In genomic region chr4:48196758-48197504, GRCh38 we compare ENCODE assay signal across 10 cellular contexts.
DNase-seq lines count a peak whose midpoint lies in the region; ATAC-seq and TF ChIP-seq lines count a peak whose summit lies in the region.
"Had no signal": no experiment of that assay in that cellular context is flagged by ENCODE, and none has a peak within 500 bp of the region (broad histone marks: within the 10 kb centered on the region; RNA-seq: fewer than 3 reads in every experiment).

No MANE protein-coding gene starts in this region.

- POLR2A ChIA-PET in HEK293T (lab: Yijun Ruan, JAX): no interaction called here

- H3K4me1 ChIP-seq in Karpas-422 (ENCODE audit: low read length) (peaks cover 8% of the 10 kb centered on the region), gastroesophageal sphincter (peaks cover 0 to 11% (median 3%) of the 10 kb centered on the region in 3 donors)

- H3K79me2 ChIP-seq in Karpas-422 (ENCODE audit: low read length): no peaks in the 10 kb centered on the region

- no peaks in the 10 kb centered on the region for H4K20me1 ChIP-seq in Karpas-422 (ENCODE audit: insufficient read depth, low read depth, low read length)

- H3K27me3 ChIP-seq in Karpas-422 (ENCODE audit: low read length) (no peaks in the 10 kb centered on the region), gastroesophageal sphincter (no peaks in the 10 kb centered on the region)

- TF ChIP-seq EP300 in gastroesophageal sphincter (IDR thresholded peaks at IDR 0.05): no peak

- H3K9me3 ChIP-seq in Karpas-422 (ENCODE audit: low read length) (no peaks in the 10 kb centered on the region), gastroesophageal sphincter (no peaks in the 10 kb centered on the region)

- H2AFZ ChIP-seq in Karpas-422 (ENCODE audit: low read length): no peak overlapping the region

- H3K27ac ChIP-seq in Karpas-422 (ENCODE audit: low read length): no peak overlapping the region
- H3K27ac ChIP-seq in gastroesophageal sphincter: no peak overlapping the region

- H3K36me3 ChIP-seq in Karpas-422 (ENCODE audit: insufficient read depth, low read length) (no peaks in the 10 kb centered on the region), gastroesophageal sphincter (no peaks in the 10 kb centered on the region)

- no peak for TF ChIP-seq POLR2A in gastroesophageal sphincter (IDR thresholded peaks at IDR 0.05)

- CTCF ChIA-PET in HEK293T (lab: Yijun Ruan, JAX): no interaction called here

- peak overlapping the region; percentile 17 for H3K4me2 ChIP-seq in Karpas-422 (ENCODE audit: low read depth, low read length, poor library complexity, severe bottlenecking)

- DNase-seq in GM12865 (ENCODE audit: low read depth): peak; percentile 83
- peak; percentile 51 for DNase-seq in Karpas-422
- no peak for DNase-seq in COLO829 (ENCODE audit: low spot score)
- no peak for DNase-seq in HEK293T (ENCODE audit: extremely low spot score)
- DNase-seq in omental fat pad (ENCODE audit: low spot score): no peak
- DNase-seq: activated CD4-positive, alpha-beta T cell treated with anti-CD3 and anti-CD28 coated beads, Interleukin-2, amount 50 U/mL, for 48 hours; NCI-H1105 treated with DMSO at 0.1 percent for 48 hours had no signal

- 59 to 68% methylated on average over 9 of the region's 9 CpGs for WGBS in gastroesophageal sphincter (ENCODE audit: low coverage in 1 of 2), 2 donors

- H3K9me2 ChIP-seq in Karpas-422 (replicated peaks; ENCODE audit: insufficient read depth, low read length): no peaks in the 10 kb centered on the region

- H3K4me3 ChIP-seq in GM12865 (ENCODE audit: low read depth, low read length) (peak overlapping the region; percentile 70), Karpas-422 (ENCODE audit: low read length) (no peak overlapping the region; the same call in 1 of the 2 replicates), gastroesophageal sphincter (no peak overlapping the region)

- TF ChIP-seq CTCF in GM12865 (IDR thresholded peaks at IDR 0.05; ENCODE audit: insufficient read depth, low read depth, low read length, missing control alignments): no peak
- no peak for TF ChIP-seq CTCF in gastroesophageal sphincter (IDR thresholded peaks at IDR 0.05)
- no peak for TF ChIP-seq CTCF in omental fat pad (IDR thresholded peaks at IDR 0.05)

- no peak overlapping the region for H3K9ac ChIP-seq in Karpas-422 (ENCODE audit: low read length)

- ATAC-seq in GM19397 (IDR thresholded peaks at IDR 0.05; ENCODE audit: unreplicated experiment) (peak; percentile 62), HG02885 (IDR thresholded peaks at IDR 0.05; ENCODE audit: poor library complexity, unreplicated experiment) (peak; percentile 81), gastroesophageal sphincter (no peak), omental fat pad (ENCODE audit: low FRiP score) (no peak)

TF ChIP-seq in HEK293T, 16 proteins besides CTCF, POLR2A, EP300 and RAD21:
- TF ChIP-seq FOXA1 (IDR thresholded peaks at IDR 0.05) (no peak), TARDBP (IDR thresholded peaks at IDR 0.05) (no peak), SP1 (IDR thresholded peaks at IDR 0.05) (no peak), FOXK2 (IDR thresholded peaks at IDR 0.05) (no peak), SUZ12 (IDR thresholded peaks at IDR 0.05) (no peak)
TF ChIP-seq in HEK293T: peak in this region for 0.

Comparison
In these comparisons a context has a peak if more than half of its experiments do, and no peak if none do; other contexts are left out.
1. DNase-seq: peak in GM12865 (single experiment) and Karpas-422 (single experiment); none in COLO829 (single experiment), HEK293T (single experiment) and omental fat pad (single experiment).
2. ATAC-seq: peak in GM19397 (single experiment) and HG02885 (single experiment); none in gastroesophageal sphincter (single experiment) and omental fat pad (single experiment).